ENCODE assay signal across 30 cellular contexts in genomic region chr3:149523899-149524298, GRCh38. TPM values are rescaled to one million over a fixed set of nuclear protein-coding genes. Genes with fewer than 3 reads are reported as not detected.
"Had no signal": no experiment of that assay in that cellular context is flagged by ENCODE, and none has a peak within 500 bp of the region (broad histone marks: within the 10 kb centered on the region; RNA-seq: fewer than 3 reads in every experiment).

No MANE protein-coding gene starts in this region.

- H3K9me3 Mint-ChIP-seq: activated T-cell treated with anti-CD3 and anti-CD28 coated beads, Interleukin-2, amount 50 U/mL, for 4 hours; activated T-helper 2 cell treated with anti-CD3 and anti-CD28 coated beads, Interferon-gamma antibody, Interleukin-2, Interleukin-4, amounts not matched to agents 10 μg/mL and 5 μg/mL and 100 μg/mL, durations not matched to agents 14 hours and 24 hours and 36 hours; central memory CD8-positive, alpha-beta T cell; naive thymus-derived CD4-positive, alpha-beta T cell; T-cell; T-helper 2 cell treated with Interferon-gamma antibody and Interleukin-4, amounts not matched to agents 5 μg/mL and 100 μg/mL, for 36 hours had no signal

- H3K4me3 Mint-ChIP-seq: activated CD4-positive, alpha-beta T cell treated with anti-CD3 and anti-CD28 coated beads for 36 hours; activated naive CD8-positive, alpha-beta T cell; activated T-cell treated with anti-CD3 and anti-CD28 coated beads, Interleukin-2, amount 50 U/mL, for 4 hours; central memory CD8-positive, alpha-beta T cell; naive thymus-derived CD4-positive, alpha-beta T cell; T-cell; T-helper 2 cell treated with Interferon-gamma antibody and Interleukin-4, amounts not matched to agents 5 μg/mL and 100 μg/mL, for 36 hours had no signal

- H3K27ac ChIP-seq: adrenal gland, esophagus squamous epithelium, gastroesophageal sphincter, psoas muscle, right atrium auricular region, thyroid gland had no signal

- H3K36me3 Mint-ChIP-seq: activated naive CD8-positive, alpha-beta T cell; naive thymus-derived CD4-positive, alpha-beta T cell; T-cell had no signal

- H3K27me3 ChIP-seq: adrenal gland, esophagus squamous epithelium, gastroesophageal sphincter, right atrium auricular region, thyroid gland had no signal

- H3K4me1 Mint-ChIP-seq: activated CD4-positive, alpha-beta T cell treated with anti-CD3 and anti-CD28 coated beads for 36 hours had no signal

- ATAC-seq: activated CD4-positive, alpha-beta T cell treated with anti-CD3 and anti-CD28 coated beads for 36 hours; activated T-cell treated with anti-CD3 and anti-CD28 coated beads, Interleukin-2, amount 50 U/mL, for 4 hours; gastroesophageal sphincter; left cardiac atrium; naive thymus-derived CD4-positive, alpha-beta T cell; psoas muscle; stimulated activated naive CD8-positive, alpha-beta T cell treated with anti-CD3 and anti-CD28 coated beads, Interleukin-15, Interleukin-2, amounts not matched to agents 100 U/mL and 50 U/mL, for 24 hours; T-cell had no signal

- H3K9me3 ChIP-seq: adrenal gland, esophagus squamous epithelium, gastroesophageal sphincter, psoas muscle, right atrium auricular region, thyroid gland had no signal

- H3K4me3 ChIP-seq: adrenal gland, esophagus squamous epithelium, gastroesophageal sphincter, psoas muscle, right atrium auricular region, thyroid gland had no signal

- DNase-seq: activated CD4-positive, alpha-beta T cell treated with anti-CD3 and anti-CD28 coated beads for 36 hours; activated CD4-positive, alpha-beta T cell treated with anti-CD3 and anti-CD28 coated beads, Interleukin-2, amount 50 U/mL, for 48 hours; activated CD8-positive, alpha-beta memory T cell treated with anti-CD3 and anti-CD28 coated beads, Interleukin-2, amount 50 U/mL, for 48 hours; activated naive CD4-positive, alpha-beta T cell; activated T-cell treated with anti-CD3 and anti-CD28 coated beads, Interleukin-2, amount 50 U/mL, for 4 hours; adrenal gland; effector memory CD4-positive, alpha-beta T cell; esophagus squamous epithelium; head of caudate nucleus; hypothalamus; left cardiac atrium; naive thymus-derived CD4-positive, alpha-beta T cell; psoas muscle; stimulated activated CD4-positive, alpha-beta T cell treated with anti-CD3 and anti-CD28 coated beads, Interleukin-4, amount 100 ng/mL, for 24 hours; stimulated activated naive CD8-positive, alpha-beta T cell treated with anti-CD3 and anti-CD28 coated beads, Interleukin-15, Interleukin-2, amounts not matched to agents 100 U/mL and 50 U/mL, for 24 hours; T-cell; thyroid gland had no signal

- H3K27ac Mint-ChIP-seq: activated CD4-positive, alpha-beta T cell treated with anti-CD3 and anti-CD28 coated beads for 36 hours; activated naive CD8-positive, alpha-beta T cell; activated T-helper 2 cell treated with anti-CD3 and anti-CD28 coated beads, Interferon-gamma antibody, Interleukin-2, Interleukin-4, amounts not matched to agents 10 μg/mL and 5 μg/mL and 100 μg/mL, durations not matched to agents 14 hours and 24 hours and 36 hours; naive thymus-derived CD4-positive, alpha-beta T cell; T-cell; T-helper 2 cell treated with Interferon-gamma antibody and Interleukin-4, amounts not matched to agents 5 μg/mL and 100 μg/mL, for 36 hours had no signal

RNA-seq across cellular contexts. Expression of gene TM4SF4, which starts 49.4 kb away (rescaled TPM):
- total RNA-seq: activated CD4-positive, alpha-beta T cell treated with anti-CD3 and anti-CD28 coated beads for 36 hours; activated CD8-positive, alpha-beta memory T cell treated with anti-CD3 and anti-CD28 coated beads for 36 hours; activated T-helper 2 cell treated with anti-CD3 and anti-CD28 coated beads, Interferon-gamma antibody, Interleukin-2, Interleukin-4, amounts not matched to agents 10 μg/mL and 5 μg/mL and 100 μg/mL, durations not matched to agents 14 hours and 24 hours and 36 hours; astrocyte; dermis microvascular lymphatic vessel endothelial cell; esophagus squamous epithelium; lower leg skin; naive thymus-derived CD4-positive, alpha-beta T cell; osteocyte; right atrium auricular region; subcutaneous adipose tissue; ureter had no signal
- polyA plus RNA-seq: naive thymus-derived CD4-positive, alpha-beta T cell had no signal
